In genomic region chr3:9409981-9410849, GRCh38 we compare ENCODE assay signal across 14 cellular contexts. TPM values are rescaled to one million over a fixed set of nuclear protein-coding genes. Genes with fewer than 3 reads are reported as not detected.
DNase-seq lines count a peak whose midpoint lies in the region; ATAC-seq, FAIRE-seq and TF ChIP-seq lines count a peak whose summit lies in the region.
"Had no signal": no experiment of that assay in that cellular context is flagged by ENCODE, and none has a peak within 500 bp of the region (broad histone marks: within the 10 kb centered on the region; RNA-seq: fewer than 3 reads in every experiment).

No MANE protein-coding gene starts in this region.

- H3K36me3 Mint-ChIP-seq in CD14-positive monocyte (peaks cover 2 to 3% of the 10 kb centered on the region in 2 donors), immature natural killer cell (no peaks in the 10 kb centered on the region)

- no peaks in the 10 kb centered on the region for H3K9me3 Mint-ChIP-seq in CD14-positive monocyte
- H3K9me3 Mint-ChIP-seq in immature natural killer cell = no peaks in the 10 kb centered on the region

- H3K27me3 Mint-ChIP-seq in CD14-positive monocyte (ENCODE audit: low read depth in 3 of 3) = peaks cover 0 to 2% (median 0%) of the 10 kb centered on the region in 3 donors
- no peaks in the 10 kb centered on the region for H3K27me3 Mint-ChIP-seq in immature natural killer cell (ENCODE audit: low read depth in 3 of 3)

- peak overlapping the region; percentile 77 to 94 (median 86) for H3K27ac Mint-ChIP-seq in CD14-positive monocyte
- H3K27ac Mint-ChIP-seq in immature natural killer cell = peak overlapping the region; percentile 51 to 78 (median 59)

- peak; percentile 56 for FAIRE-seq in GM18507 (lab: Jason Lieb, UNC)
- FAIRE-seq: astrocyte had no signal

- ATAC-seq in GM18870 (IDR thresholded peaks at IDR 0.05; ENCODE audit: unreplicated experiment) (no peak), GM19455 (IDR thresholded peaks at IDR 0.05; ENCODE audit: unreplicated experiment) (no peak), HG02970 (IDR thresholded peaks at IDR 0.05; ENCODE audit: low FRiP score, unreplicated experiment) (no peak)

- no peak overlapping the region for H3K4me3 Mint-ChIP-seq in CD14-positive monocyte
- H3K4me3 Mint-ChIP-seq in immature natural killer cell = peak overlapping the region in 2 of 5 donors; percentile 8 to 44

- TF ChIP-seq CTCF in CD14-positive monocyte (IDR thresholded peaks at IDR 0.05) = no peak

- intact Hi-C loops in CD14-positive monocyte (cut with micrococcal nuclease) = no loop called here

- DNase-seq in CD14-positive monocyte (ENCODE audit: low spot score) (no peak), GM18507 (ENCODE audit: extremely low spot score, insufficient read length, low read depth) (no peak), OCI-M1 (lab: John Stamatoyannopoulos, UW) (peak; percentile 89), immature natural killer cell (no peak), GOT3 (lab: John Stamatoyannopoulos, UW) (no peak)
- DNase-seq: C1 segment of cervical spinal cord; effector memory CD4-positive, alpha-beta T cell; islet precursor cell; sigmoid colon; substantia nigra had no signal

- H3K4me1 Mint-ChIP-seq in CD14-positive monocyte (peaks cover 40% of the 10 kb centered on the region), immature natural killer cell (peaks cover 62 to 89% of the 10 kb centered on the region in 2 donors)

RNA-seq across cellular contexts. Expression of gene SETD5, which starts 12.8 kb away (rescaled TPM):
- polyA plus RNA-seq in CD14-positive monocyte (10 to 100 TPM in 1 of 2 donors, 1 to 10 TPM in 1; 4.1 to 13.7 TPM), immature natural killer cell (10 to 100 TPM; 13.7 to 50.2 (median 19.2) TPM)

RNA-seq across cellular contexts. Expression of gene THUMPD3, which starts 47.4 kb away (rescaled TPM):
- 10 to 100 TPM; 11.5 to 13.1 TPM for polyA plus RNA-seq in CD14-positive monocyte
- 10 to 100 TPM; 13.2 to 23.1 (median 15.3) TPM for polyA plus RNA-seq in immature natural killer cell
